Comparison of ENCODE assay signal across 9 cellular contexts in the genomic region with DNA sequence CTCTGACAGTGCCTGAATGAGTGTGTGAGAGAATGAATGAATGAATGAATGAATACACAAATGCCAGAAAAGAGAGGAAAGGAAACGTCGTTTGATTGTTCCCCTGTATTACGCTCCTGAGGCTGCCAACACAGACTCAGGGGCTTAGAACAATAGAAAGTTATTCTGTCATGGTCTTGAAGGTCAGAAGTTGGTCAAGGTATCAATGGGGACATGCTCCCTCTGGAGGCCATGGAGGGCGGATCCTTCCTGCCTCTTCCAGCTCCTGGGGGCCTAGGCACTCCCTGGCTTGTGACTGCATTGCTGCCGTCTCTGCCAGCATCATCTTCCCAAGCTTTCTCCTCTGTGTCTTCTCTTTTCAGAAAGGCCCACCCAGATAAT. TPM values are rescaled to one million over a fixed set of nuclear protein-coding genes. Genes with fewer than 3 reads are reported as not detected.
DNase-seq lines count a peak whose midpoint lies in the region; ATAC-seq and TF ChIP-seq lines count a peak whose summit lies in the region.
"Had no signal": no experiment of that assay in that cellular context is flagged by ENCODE, and none has a peak within 500 bp of the region (broad histone marks: within the 10 kb centered on the region; RNA-seq: fewer than 3 reads in every experiment).

No MANE protein-coding gene starts in this region.

- H3K4me3 ChIP-seq in A673 (ENCODE audit: low read depth, low read length, poor library complexity, severe bottlenecking) (no peak overlapping the region), RWPE2 (ENCODE audit: severe bottlenecking) (no peak overlapping the region)

- BruUV-seq in A673 (replicated peaks; lab: Mats Ljungman, UMichigan) = no TSS peak

- POLR2A ChIA-PET in A673 (lab: Charles Lee; ENCODE audit: low non-redundant PET) = no interaction called here

- no peaks in the 10 kb centered on the region for H3K4me1 ChIP-seq in A673 (ENCODE audit: insufficient read depth, low read length, poor library complexity, severe bottlenecking)
- no peaks in the 10 kb centered on the region for H3K4me1 ChIP-seq in RWPE2 (ENCODE audit: insufficient read depth, poor library complexity, severe bottlenecking)

- H3K9me3 ChIP-seq in A673 (ENCODE audit: low read depth, low read length, poor library complexity, severe bottlenecking) (no peaks in the 10 kb centered on the region), RWPE2 (ENCODE audit: severe bottlenecking) (no peaks in the 10 kb centered on the region)

- intact Hi-C loops in A673 (cut with micrococcal nuclease; ENCODE audit: unreplicated experiment) = no loop called here

- H3K36me3 ChIP-seq in A673 (ENCODE audit: insufficient read depth, low read length, poor library complexity, severe bottlenecking) = no peaks in the 10 kb centered on the region
- no peaks in the 10 kb centered on the region for H3K36me3 ChIP-seq in RWPE2 (ENCODE audit: low read depth)

- peak; percentile 33 for TF ChIP-seq CTCF in A673 (conservative IDR thresholded peaks at IDR 0.05; ENCODE audit: low read depth, low read length)
- TF ChIP-seq CTCF in GM12873 (IDR thresholded peaks at IDR 0.05; ENCODE audit: insufficient read depth, low read depth, low read length, missing control alignments) = peak; percentile 39
- TF ChIP-seq CTCF in RWPE2 (IDR thresholded peaks at IDR 0.05; ENCODE audit: poor library complexity, severe bottlenecking) = peak; percentile 33

- H3K27me3 ChIP-seq in A673 (replicated peaks; ENCODE audit: insufficient read depth, low read depth, low read length, poor library complexity) (no peaks in the 10 kb centered on the region), RWPE2 (ENCODE audit: insufficient read depth, poor library complexity, severe bottlenecking) (peaks cover 48% of the 10 kb centered on the region)

- DNase-seq in A673 (ENCODE audit: low spot score) (no peak), RWPE2 (ENCODE audit: low spot score) (no peak), hepatic stellate cell (ENCODE audit: low spot score) (peak; percentile 40), activated gamma-delta T cell treated with Interleukin-2 at 50 U/mL for 16 hours (no peak), KG1 (lab: John Stamatoyannopoulos, UW) (no peak)

- CTCF ChIA-PET in A673 (lab: Charles Lee) = no interaction called here

- ATAC-seq in RWPE2 (ENCODE audit: low read depth) (0 out of 3 replicates have a peak, but pooled peaks have one; percentile 28), GM21825 (IDR thresholded peaks at IDR 0.05; ENCODE audit: unreplicated experiment) (no peak), GM21367 (IDR thresholded peaks at IDR 0.05; ENCODE audit: unreplicated experiment) (no peak)

- H3K27ac ChIP-seq in A673 (ENCODE audit: low read depth, low read length, poor library complexity, severe bottlenecking) (no peak overlapping the region), RWPE2 (ENCODE audit: poor library complexity, severe bottlenecking) (no peak overlapping the region)

RNA-seq across cellular contexts. Expression of gene SLC38A8, which starts 1.5 kb away (rescaled TPM):
- not detected in 2 replicates for total RNA-seq in A673 (2021)
- total RNA-seq: subcutaneous adipose tissue had no signal
